1 cellular context compared by ENCODE assay signal in the genomic region with DNA sequence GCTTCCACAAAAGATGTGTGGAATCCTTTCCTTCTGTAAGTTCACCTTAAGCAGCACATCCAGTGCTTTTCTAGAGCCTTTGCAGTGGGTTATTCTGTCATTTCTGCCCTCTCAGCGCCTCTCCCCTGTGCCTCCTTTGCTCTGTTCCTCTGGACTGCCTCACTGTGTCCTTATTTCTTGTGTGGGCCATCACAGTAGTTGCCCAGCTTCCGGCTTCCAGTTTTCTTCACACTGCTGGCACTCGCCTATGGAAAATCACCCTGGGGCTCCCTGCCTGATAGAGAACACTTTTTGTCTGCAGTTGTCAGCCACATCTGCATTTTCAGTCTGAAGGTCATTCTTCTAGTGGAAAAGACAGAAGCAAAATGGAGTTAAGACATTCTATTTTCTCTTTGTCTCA.
TF ChIP-seq lines count a peak whose summit lies in the region.

No MANE protein-coding gene starts in this region.

TF ChIP-seq in H1, 55 proteins besides CTCF, POLR2A, EP300 and RAD21:
- TF ChIP-seq BCL11A (IDR thresholded peaks at IDR 0.05; ENCODE audit: low read depth in 2 of 2, low read length in 2 of 2) (no peak), RXRA (IDR thresholded peaks at IDR 0.05; ENCODE audit: insufficient read depth, low read depth, low read length) (no peak), ZNF274 (IDR thresholded peaks at IDR 0.05; ENCODE audit: borderline replicate concordance, extremely low read depth, low read length) (no peak), CTBP2 (IDR thresholded peaks at IDR 0.05; ENCODE audit: borderline replicate concordance, insufficient read depth, insufficient read length, low read length) (no peak), CBX8 (IDR thresholded peaks at IDR 0.05; ENCODE audit: borderline replicate concordance, low read depth, low read length) (no peak), RFX5 (IDR thresholded peaks at IDR 0.05; ENCODE audit: borderline replicate concordance, low read depth, low read length) (no peak), SAP30 (IDR thresholded peaks at IDR 0.05; ENCODE audit: insufficient read depth, insufficient replicate concordance, low read length) (no peak), NRF1 (IDR thresholded peaks at IDR 0.05; ENCODE audit: low read depth, low read length) (no peak), ASH2L (IDR thresholded peaks at IDR 0.05; ENCODE audit: low read length) (no peak), POU5F1 (IDR thresholded peaks at IDR 0.05; ENCODE audit: low read depth, low read length) (no peak), RNF2 (IDR thresholded peaks at IDR 0.05; ENCODE audit: borderline replicate concordance, low read depth, low read length, missing control alignments, poor library complexity, severe bottlenecking) (no peak), KDM1A (IDR thresholded peaks at IDR 0.05; ENCODE audit: borderline replicate concordance, low read length) (no peak), SRF (IDR thresholded peaks at IDR 0.05; ENCODE audit: low read depth, low read length) (no peak), NANOG (IDR thresholded peaks at IDR 0.05; ENCODE audit: insufficient read depth, low read depth, low read length, poor library complexity, severe bottlenecking) (no peak), MAX (IDR thresholded peaks at IDR 0.05) (no peak), MAFK (IDR thresholded peaks at IDR 0.05; ENCODE audit: low read depth, low read length) (no peak)
- TF ChIP-seq, protein P1, sequence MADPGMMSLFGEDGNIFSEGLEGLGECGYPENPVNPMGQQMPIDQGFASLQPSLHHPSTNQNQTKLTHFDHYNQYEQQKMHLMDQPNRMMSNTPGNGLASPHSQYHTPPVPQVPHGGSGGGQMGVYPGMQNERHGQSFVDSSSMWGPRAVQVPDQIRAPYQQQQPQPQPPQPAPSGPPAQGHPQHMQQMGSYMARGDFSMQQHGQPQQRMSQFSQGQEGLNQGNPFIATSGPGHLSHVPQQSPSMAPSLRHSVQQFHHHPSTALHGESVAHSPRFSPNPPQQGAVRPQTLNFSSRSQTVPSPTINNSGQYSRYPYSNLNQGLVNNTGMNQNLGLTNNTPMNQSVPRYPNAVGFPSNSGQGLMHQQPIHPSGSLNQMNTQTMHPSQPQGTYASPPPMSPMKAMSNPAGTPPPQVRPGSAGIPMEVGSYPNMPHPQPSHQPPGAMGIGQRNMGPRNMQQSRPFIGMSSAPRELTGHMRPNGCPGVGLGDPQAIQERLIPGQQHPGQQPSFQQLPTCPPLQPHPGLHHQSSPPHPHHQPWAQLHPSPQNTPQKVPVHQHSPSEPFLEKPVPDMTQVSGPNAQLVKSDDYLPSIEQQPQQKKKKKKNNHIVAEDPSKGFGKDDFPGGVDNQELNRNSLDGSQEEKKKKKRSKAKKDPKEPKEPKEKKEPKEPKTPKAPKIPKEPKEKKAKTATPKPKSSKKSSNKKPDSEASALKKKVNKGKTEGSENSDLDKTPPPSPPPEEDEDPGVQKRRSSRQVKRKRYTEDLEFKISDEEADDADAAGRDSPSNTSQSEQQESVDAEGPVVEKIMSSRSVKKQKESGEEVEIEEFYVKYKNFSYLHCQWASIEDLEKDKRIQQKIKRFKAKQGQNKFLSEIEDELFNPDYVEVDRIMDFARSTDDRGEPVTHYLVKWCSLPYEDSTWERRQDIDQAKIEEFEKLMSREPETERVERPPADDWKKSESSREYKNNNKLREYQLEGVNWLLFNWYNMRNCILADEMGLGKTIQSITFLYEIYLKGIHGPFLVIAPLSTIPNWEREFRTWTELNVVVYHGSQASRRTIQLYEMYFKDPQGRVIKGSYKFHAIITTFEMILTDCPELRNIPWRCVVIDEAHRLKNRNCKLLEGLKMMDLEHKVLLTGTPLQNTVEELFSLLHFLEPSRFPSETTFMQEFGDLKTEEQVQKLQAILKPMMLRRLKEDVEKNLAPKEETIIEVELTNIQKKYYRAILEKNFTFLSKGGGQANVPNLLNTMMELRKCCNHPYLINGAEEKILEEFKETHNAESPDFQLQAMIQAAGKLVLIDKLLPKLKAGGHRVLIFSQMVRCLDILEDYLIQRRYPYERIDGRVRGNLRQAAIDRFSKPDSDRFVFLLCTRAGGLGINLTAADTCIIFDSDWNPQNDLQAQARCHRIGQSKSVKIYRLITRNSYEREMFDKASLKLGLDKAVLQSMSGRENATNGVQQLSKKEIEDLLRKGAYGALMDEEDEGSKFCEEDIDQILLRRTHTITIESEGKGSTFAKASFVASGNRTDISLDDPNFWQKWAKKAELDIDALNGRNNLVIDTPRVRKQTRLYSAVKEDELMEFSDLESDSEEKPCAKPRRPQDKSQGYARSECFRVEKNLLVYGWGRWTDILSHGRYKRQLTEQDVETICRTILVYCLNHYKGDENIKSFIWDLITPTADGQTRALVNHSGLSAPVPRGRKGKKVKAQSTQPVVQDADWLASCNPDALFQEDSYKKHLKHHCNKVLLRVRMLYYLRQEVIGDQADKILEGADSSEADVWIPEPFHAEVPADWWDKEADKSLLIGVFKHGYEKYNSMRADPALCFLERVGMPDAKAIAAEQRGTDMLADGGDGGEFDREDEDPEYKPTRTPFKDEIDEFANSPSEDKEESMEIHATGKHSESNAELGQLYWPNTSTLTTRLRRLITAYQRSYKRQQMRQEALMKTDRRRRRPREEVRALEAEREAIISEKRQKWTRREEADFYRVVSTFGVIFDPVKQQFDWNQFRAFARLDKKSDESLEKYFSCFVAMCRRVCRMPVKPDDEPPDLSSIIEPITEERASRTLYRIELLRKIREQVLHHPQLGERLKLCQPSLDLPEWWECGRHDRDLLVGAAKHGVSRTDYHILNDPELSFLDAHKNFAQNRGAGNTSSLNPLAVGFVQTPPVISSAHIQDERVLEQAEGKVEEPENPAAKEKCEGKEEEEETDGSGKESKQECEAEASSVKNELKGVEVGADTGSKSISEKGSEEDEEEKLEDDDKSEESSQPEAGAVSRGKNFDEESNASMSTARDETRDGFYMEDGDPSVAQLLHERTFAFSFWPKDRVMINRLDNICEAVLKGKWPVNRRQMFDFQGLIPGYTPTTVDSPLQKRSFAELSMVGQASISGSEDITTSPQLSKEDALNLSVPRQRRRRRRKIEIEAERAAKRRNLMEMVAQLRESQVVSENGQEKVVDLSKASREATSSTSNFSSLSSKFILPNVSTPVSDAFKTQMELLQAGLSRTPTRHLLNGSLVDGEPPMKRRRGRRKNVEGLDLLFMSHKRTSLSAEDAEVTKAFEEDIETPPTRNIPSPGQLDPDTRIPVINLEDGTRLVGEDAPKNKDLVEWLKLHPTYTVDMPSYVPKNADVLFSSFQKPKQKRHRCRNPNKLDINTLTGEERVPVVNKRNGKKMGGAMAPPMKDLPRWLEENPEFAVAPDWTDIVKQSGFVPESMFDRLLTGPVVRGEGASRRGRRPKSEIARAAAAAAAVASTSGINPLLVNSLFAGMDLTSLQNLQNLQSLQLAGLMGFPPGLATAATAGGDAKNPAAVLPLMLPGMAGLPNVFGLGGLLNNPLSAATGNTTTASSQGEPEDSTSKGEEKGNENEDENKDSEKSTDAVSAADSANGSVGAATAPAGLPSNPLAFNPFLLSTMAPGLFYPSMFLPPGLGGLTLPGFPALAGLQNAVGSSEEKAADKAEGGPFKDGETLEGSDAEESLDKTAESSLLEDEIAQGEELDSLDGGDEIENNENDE (IDR thresholded peaks at IDR 0.05; ENCODE audit: insufficient replicate concordance, low read length), result no peak
